In the genomic region with DNA sequence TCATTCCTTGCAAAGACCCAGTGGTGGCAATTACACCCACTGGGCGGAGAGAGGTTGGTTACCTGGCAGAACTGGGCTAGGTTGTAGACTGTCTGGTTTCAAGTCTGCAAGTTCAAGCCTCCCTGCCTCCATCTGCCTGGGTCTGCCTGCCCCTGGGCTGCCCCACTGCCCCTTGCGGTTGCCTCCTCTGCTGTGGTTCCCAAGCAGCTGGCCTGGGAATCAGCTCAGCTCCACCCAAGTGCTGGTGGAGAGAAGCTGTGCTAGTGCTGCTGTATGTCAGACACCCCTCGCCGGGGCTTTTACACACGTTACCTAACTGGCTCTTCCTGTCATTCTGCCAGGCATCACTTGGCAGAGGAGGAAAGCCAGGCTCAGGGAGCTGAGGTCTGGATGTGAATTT, we compare ENCODE assay signal across 1 cellular context.
TF ChIP-seq lines count a peak whose summit lies in the region.

No MANE protein-coding gene starts in this region.

TF ChIP-seq in K562, 482 proteins besides CTCF, POLR2A, EP300 and RAD21:
- TF ChIP-seq MCM3 (IDR thresholded peaks at IDR 0.05) (no peak), ZNF707 (CRISPR knock-in tag; conservative IDR thresholded peaks at IDR 0.05) (no peak), GTF2A2 (tag; IDR thresholded peaks at IDR 0.05) (no peak), TCF3 (CRISPR knock-in tag; IDR thresholded peaks at IDR 0.05) (no peak), RB1 (IDR thresholded peaks at IDR 0.05; ENCODE audit: low read depth) (no peak), NFRKB (IDR thresholded peaks at IDR 0.05; ENCODE audit: low read depth) (no peak), CBX1 (IDR thresholded peaks at IDR 0.05; ENCODE audit: low read depth) (no peak), CHD4 (IDR thresholded peaks at IDR 0.05; ENCODE audit: insufficient read depth, insufficient replicate concordance, low read depth, low read length, poor library complexity, severe bottlenecking) (no peak), PCBP1 (IDR thresholded peaks at IDR 0.05; ENCODE audit: low read depth, low read length, poor library complexity, severe bottlenecking) (no peak), ZNF561 (CRISPR knock-in tag; conservative IDR thresholded peaks at IDR 0.05) (no peak), GABPA (tag; conservative IDR thresholded peaks at IDR 0.05; ENCODE audit: low read depth) (no peak), ZNF12 (CRISPR knock-in tag; IDR thresholded peaks at IDR 0.05) (no peak)
- TF ChIP-seq, protein P1, sequence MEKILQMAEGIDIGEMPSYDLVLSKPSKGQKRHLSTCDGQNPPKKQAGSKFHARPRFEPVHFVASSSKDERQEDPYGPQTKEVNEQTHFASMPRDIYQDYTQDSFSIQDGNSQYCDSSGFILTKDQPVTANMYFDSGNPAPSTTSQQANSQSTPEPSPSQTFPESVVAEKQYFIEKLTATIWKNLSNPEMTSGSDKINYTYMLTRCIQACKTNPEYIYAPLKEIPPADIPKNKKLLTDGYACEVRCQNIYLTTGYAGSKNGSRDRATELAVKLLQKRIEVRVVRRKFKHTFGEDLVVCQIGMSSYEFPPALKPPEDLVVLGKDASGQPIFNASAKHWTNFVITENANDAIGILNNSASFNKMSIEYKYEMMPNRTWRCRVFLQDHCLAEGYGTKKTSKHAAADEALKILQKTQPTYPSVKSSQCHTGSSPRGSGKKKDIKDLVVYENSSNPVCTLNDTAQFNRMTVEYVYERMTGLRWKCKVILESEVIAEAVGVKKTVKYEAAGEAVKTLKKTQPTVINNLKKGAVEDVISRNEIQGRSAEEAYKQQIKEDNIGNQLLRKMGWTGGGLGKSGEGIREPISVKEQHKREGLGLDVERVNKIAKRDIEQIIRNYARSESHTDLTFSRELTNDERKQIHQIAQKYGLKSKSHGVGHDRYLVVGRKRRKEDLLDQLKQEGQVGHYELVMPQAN (IDR thresholded peaks at IDR 0.05; ENCODE audit: borderline replicate concordance): no peak
